Comparison of ENCODE assay signal across 8 cellular contexts in the genomic region with DNA sequence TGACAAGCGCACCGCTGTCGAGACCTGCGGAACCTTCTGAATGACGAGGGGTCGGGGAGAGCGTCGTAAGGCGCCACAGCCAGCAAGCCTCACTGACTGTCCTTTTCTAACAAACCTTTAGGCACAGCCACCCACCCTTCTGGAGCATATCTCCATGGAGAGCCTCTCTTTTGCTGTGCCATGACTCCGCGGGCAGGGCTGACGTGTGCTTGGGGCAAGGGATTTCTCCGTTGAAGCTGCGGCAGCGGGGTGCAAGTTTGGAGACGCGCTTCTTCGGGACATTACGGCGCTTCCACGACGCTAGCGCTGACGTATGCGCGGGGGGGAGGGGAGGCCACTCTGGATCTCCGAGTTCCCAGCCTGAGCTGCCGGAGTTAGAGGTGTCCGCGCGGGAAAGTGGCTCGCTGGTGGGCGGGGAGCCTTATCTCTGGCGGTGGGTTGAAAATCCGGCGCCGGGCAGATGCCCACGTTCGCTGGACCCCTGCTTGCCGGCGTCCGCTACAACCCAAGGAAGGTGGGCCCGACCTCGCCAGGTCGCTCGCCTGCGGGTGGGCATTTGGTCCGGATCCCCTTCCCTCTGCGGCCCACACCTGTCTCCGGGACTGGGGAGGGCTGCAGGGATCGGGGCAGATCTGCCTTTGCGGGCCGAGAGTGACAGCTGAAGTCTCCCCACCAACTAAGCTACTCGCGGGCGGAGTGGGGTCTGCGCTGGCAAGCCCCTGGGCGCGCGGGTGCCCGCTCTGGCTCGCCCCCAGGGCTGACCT. TPM values are rescaled to one million over a fixed set of nuclear protein-coding genes. Genes with fewer than 3 reads are reported as not detected.
A peak's percentile ranks its signal among the peaks of the same experiment; 100 is the strongest.
DNase-seq lines count a peak whose midpoint lies in the region; ATAC-seq, FAIRE-seq and TF ChIP-seq lines count a peak whose summit lies in the region.

No MANE protein-coding gene starts in this region.

- no peaks in the 10 kb centered on the region for H3K9me3 Mint-ChIP-seq in T-cell

- intact Hi-C loops in right cardiac atrium (cut with DNase I) = no loop called here

- no peak overlapping the region for H3K4me3 Mint-ChIP-seq in T-cell

- H3K27ac ChIP-seq in angular gyrus (ENCODE audit: low read depth, low read length) = peak overlapping the region; percentile 94
- no peak overlapping the region for H3K27ac ChIP-seq in right cardiac atrium (ENCODE audit: low read length)

- no peaks in the 10 kb centered on the region for H3K9me3 ChIP-seq in right cardiac atrium (ENCODE audit: control insufficient read depth, low read length)

- TF ChIP-seq POLR2A in GM12892 (IDR thresholded peaks at IDR 0.05; ENCODE audit: low read depth, low read length) = peak; percentile 63; the same call in 1 of the 2 replicates

- H3K36me3 Mint-ChIP-seq in T-cell = no peaks in the 10 kb centered on the region

- peak overlapping the region in 1 of 2 donors; percentile 46 for H3K27ac Mint-ChIP-seq in T-cell

- H3K4me3 ChIP-seq in right cardiac atrium (ENCODE audit: low read length) = peak overlapping the region; percentile 98

- POLR2A ChIA-PET in T-cell (lab: Charles Lee) = no interaction called here

- H3K27me3 ChIP-seq in right cardiac atrium (ENCODE audit: control insufficient read depth, insufficient read depth) = no peaks in the 10 kb centered on the region

- peak; percentile 91 for FAIRE-seq in GM12892 (lab: Jason Lieb, UNC)
- no peak for FAIRE-seq in urothelium cell line (lab: Jason Lieb, UNC)

- H3K4me1 ChIP-seq in right cardiac atrium (ENCODE audit: control insufficient read depth, insufficient read depth, low read length) = no peaks in the 10 kb centered on the region

- CTCF ChIA-PET in T-cell (lab: Charles Lee) = interaction anchor here in 1 of 2 donors (0.5 kb wide), 1 partner anchor 26 kb away, joined by 3 read pairs; no protein-coding TSS in a partner anchor

- H3K4me1 Mint-ChIP-seq in T-cell = peaks cover 29 to 34% (median 33%) of the 10 kb centered on the region in 3 donors

- under 1% methylated on average over 62 of the region's 62 CpGs for WGBS in right cardiac atrium

- ATAC-seq in HG02642 (IDR thresholded peaks at IDR 0.05; ENCODE audit: poor library complexity, unreplicated experiment) (peak; percentile 91), T-cell (replicated peaks in 1 of 4) (peak; percentile 86 to 89 (median 86)), right cardiac atrium (peak; percentile 99)

- DNase-seq in GM12892 (ENCODE audit: insufficient read length) = peak; percentile 85
- peak; percentile 71 for DNase-seq in NCI-H1092 treated with DMSO at 0.1 percent for 48 hours (lab: John Stamatoyannopoulos, UW)
- DNase-seq in T-cell = peak; percentile 59 to 84 (median 74)
- DNase-seq in right cardiac atrium = peak; percentile 93 to 98 (median 93)
- peak; percentile 45 for DNase-seq in pulmonary artery endothelial cell (ENCODE audit: low read depth, low spot score)
- peak; percentile 85 for DNase-seq in urothelium cell line (ENCODE audit: low spot score)

- H3K27me3 Mint-ChIP-seq in T-cell = no peaks in the 10 kb centered on the region

RNA-seq across cellular contexts. Expression of gene SLC10A7, which starts 0.5 kb away (rescaled TPM):
- polyA plus RNA-seq in GM12892 (2012; ENCODE audit: missing spikeins) = 9.1 TPM
- total RNA-seq in T-cell = 10 to 100 TPM; 11.9 to 21.8 (median 16.1) TPM
- 10 to 100 TPM in 1 of 4 donors, 1 to 10 TPM in 3; 5.0 to 10.7 (median 7.1) TPM for total RNA-seq in right cardiac atrium
- polyA plus RNA-seq in right cardiac atrium = 1.8 TPM
- total RNA-seq in pulmonary artery endothelial cell = 6.9 and 12.1 TPM in 2 replicates
